Comparison of ENCODE assay signal across 10 cellular contexts in the genomic region with DNA sequence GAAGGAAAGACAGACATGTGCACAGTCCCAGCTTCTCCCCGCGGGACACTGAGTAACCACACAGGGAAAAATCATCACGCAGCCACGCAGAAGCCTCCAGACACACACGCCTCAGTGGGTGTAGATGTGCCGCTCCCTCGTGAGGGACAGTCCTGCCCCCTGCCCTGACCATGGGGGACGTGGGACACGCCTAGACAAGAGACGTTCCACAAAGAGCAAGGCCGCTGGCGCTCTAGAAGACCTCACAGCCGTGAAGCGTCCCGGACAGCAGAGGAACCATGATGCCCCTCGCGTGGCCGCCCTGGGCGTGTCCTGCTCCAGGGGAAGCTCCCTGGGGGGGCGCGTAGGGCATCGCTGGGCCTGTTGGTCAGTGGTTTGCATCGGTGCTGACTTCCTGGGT.
"Had no signal": no experiment of that assay in that cellular context is flagged by ENCODE, and none has a peak within 500 bp of the region (broad histone marks: within the 10 kb centered on the region; RNA-seq: fewer than 3 reads in every experiment).

No MANE protein-coding gene starts in this region.

- H3K27me3 Mint-ChIP-seq: activated CD8-positive, alpha-beta T cell treated with anti-CD3 and anti-CD28 coated beads for 36 hours; activated naive CD8-positive, alpha-beta T cell; stimulated activated memory B cell treated with anti-CD40 and anti-IgM and Interleukin-4, amounts not matched to agents 10 μg/mL and 1 μg/mL and 100 μg/mL, for 72 hours had no signal

- H3K9me3 ChIP-seq: breast epithelium, esophagus muscularis mucosa, transverse colon had no signal

- H3K4me1 ChIP-seq: breast epithelium, esophagus muscularis mucosa, transverse colon had no signal

- H3K27ac Mint-ChIP-seq: activated CD8-positive, alpha-beta T cell treated with anti-CD3 and anti-CD28 coated beads for 36 hours; activated naive CD8-positive, alpha-beta T cell; stimulated activated memory B cell treated with anti-CD40 and anti-IgM and Interleukin-4, amounts not matched to agents 10 μg/mL and 1 μg/mL and 100 μg/mL, for 72 hours had no signal

- H3K4me3 Mint-ChIP-seq: activated CD8-positive, alpha-beta T cell treated with anti-CD3 and anti-CD28 coated beads for 36 hours; activated naive CD8-positive, alpha-beta T cell; stimulated activated memory B cell treated with anti-CD40 and anti-IgM and Interleukin-4, amounts not matched to agents 10 μg/mL and 1 μg/mL and 100 μg/mL, for 72 hours had no signal

- H3K9me3 Mint-ChIP-seq: activated CD8-positive, alpha-beta T cell treated with anti-CD3 and anti-CD28 coated beads for 36 hours had no signal

- H3K36me3 Mint-ChIP-seq: activated naive CD8-positive, alpha-beta T cell had no signal

- H3K27ac ChIP-seq: breast epithelium, esophagus muscularis mucosa, transverse colon had no signal

- DNase-seq: activated CD4-positive, alpha-beta T cell treated with anti-CD3 and anti-CD28 coated beads for 1 hour; activated CD8-positive, alpha-beta T cell treated with anti-CD3 and anti-CD28 coated beads for 36 hours; anterior cingulate cortex; mesenchymal stem cell; transverse colon had no signal

- H3K27me3 ChIP-seq: breast epithelium, esophagus muscularis mucosa, transverse colon had no signal

- ATAC-seq: activated CD8-positive, alpha-beta T cell treated with anti-CD3 and anti-CD28 coated beads for 36 hours; stimulated activated memory B cell treated with anti-CD40 and anti-IgM and Interleukin-4, amounts not matched to agents 10 μg/mL and 1 μg/mL and 100 μg/mL, for 72 hours had no signal

- H3K4me3 ChIP-seq: breast epithelium, esophagus muscularis mucosa, smooth muscle cell, transverse colon had no signal

- H3K36me3 ChIP-seq: breast epithelium, transverse colon had no signal
